In the genomic region with DNA sequence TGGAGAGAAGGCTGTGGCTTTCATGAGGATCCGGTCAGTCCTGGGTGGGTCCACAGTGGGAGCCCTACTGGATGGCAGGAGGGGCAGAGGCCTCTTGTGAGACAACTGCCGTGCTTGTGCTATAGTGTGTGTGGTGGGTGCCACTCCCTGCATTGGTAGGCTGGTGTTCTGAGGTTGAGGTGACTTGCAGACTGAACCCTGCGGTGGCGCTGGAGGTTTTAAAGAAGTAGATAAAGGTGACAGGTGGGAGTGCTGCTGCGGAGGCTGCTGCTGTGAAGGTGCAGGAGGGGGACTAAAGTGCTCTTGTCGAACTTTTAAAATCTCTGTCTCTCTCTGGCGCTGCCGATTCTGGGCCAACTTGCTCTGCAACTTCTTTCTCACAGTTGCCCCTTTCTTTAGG, we compare ENCODE assay signal across 20 cellular contexts. TPM values are rescaled to one million over a fixed set of nuclear protein-coding genes. Genes with fewer than 3 reads are reported as not detected.
A peak's percentile ranks its signal among the peaks of the same experiment; 100 is the strongest.
DNase-seq lines count a peak whose midpoint lies in the region; ATAC-seq and TF ChIP-seq lines count a peak whose summit lies in the region.
"Had no signal": no experiment of that assay in that cellular context is flagged by ENCODE, and none has a peak within 500 bp of the region (broad histone marks: within the 10 kb centered on the region; RNA-seq: fewer than 3 reads in every experiment).

No MANE protein-coding gene starts in this region.

- no peak overlapping the region for H2BK120ac ChIP-seq in H9 (ENCODE audit: low read depth, low read length, poor library complexity, severe bottlenecking)

- H4K8ac ChIP-seq in H9 (replicated peaks; ENCODE audit: insufficient read length, low read depth, low read length): no peak overlapping the region

- no peak overlapping the region for H3K4ac ChIP-seq in H9 (ENCODE audit: low read depth, low read length)

- H3K27ac ChIP-seq in CD4-positive, alpha-beta memory T cell (ENCODE audit: low read depth, low read length): no peak overlapping the region
- no peak overlapping the region for H3K27ac ChIP-seq in H9 (ENCODE audit: insufficient read length, low read depth, low read length)
- H3K27ac ChIP-seq in caudate nucleus (ENCODE audit: low read depth, low read length): no peak overlapping the region
- H3K27ac ChIP-seq: C4-2B had no signal

- no peaks in the 10 kb centered on the region for H3K9me3 ChIP-seq in CD4-positive, alpha-beta memory T cell (ENCODE audit: control insufficient read depth in 1 of 2, low read length in 2 of 2)
- H3K9me3 ChIP-seq in H9 (ENCODE audit: control insufficient read depth, low read depth, low read length): no peaks in the 10 kb centered on the region
- H3K9me3 ChIP-seq: SK-N-SH had no signal

- in situ Hi-C loops in KBM-7 (cut with MboI; ENCODE audit: low pct_unique_long_range_greater_than_20kb, low sequenced_read_pairs): no loop called here

- POLR2A ChIA-PET in CD4-positive, alpha-beta memory T cell (lab: Charles Lee; ENCODE audit: partially characterized antibody): no interaction called here

- H2BK5ac ChIP-seq in H9 (ENCODE audit: insufficient read length, low read length): no peak overlapping the region

- peak overlapping the region in 4 of 7 donors; percentile 25 to 62 (median 46) for H3K27ac Mint-ChIP-seq in CD4-positive, alpha-beta memory T cell
- H3K27ac Mint-ChIP-seq in H9 (peak overlapping the region in 2 of 3 experiments; percentile 36 to 56; a peak in 4 of 7 replicates), nephron progenitor cell (peak overlapping the region; percentile 66)

- H3T11ph ChIP-seq in H9 (ENCODE audit: low read length): no peak overlapping the region

- no peak overlapping the region for H2BK20ac ChIP-seq in H9 (ENCODE audit: low read depth, low read length, poor library complexity, severe bottlenecking)

- no peaks in the 10 kb centered on the region for H3K9me3 Mint-ChIP-seq in CD4-positive, alpha-beta memory T cell
- H3K9me3 Mint-ChIP-seq in H9 (no peaks in the 10 kb centered on the region), nephron progenitor cell (no peaks in the 10 kb centered on the region)

- no CpG with 5 or more reads among the region's 8 CpGs for WGBS in H9 (ENCODE audit: extremely low coverage, insufficient read length, low lambda C conversion rate)

- no peaks in the 10 kb centered on the region for H3K27me3 Mint-ChIP-seq in CD4-positive, alpha-beta memory T cell
- H3K27me3 Mint-ChIP-seq in H9 (ENCODE audit: low read depth) (no peaks in the 10 kb centered on the region), nephron progenitor cell (ENCODE audit: low read depth, poor library complexity) (no peaks in the 10 kb centered on the region)

- H3K23ac ChIP-seq in H9 (ENCODE audit: insufficient read length, low read depth, low read length): no peak overlapping the region

- H2BK12ac ChIP-seq in H9 (ENCODE audit: insufficient read length, low read depth, low read length): no peak overlapping the region

- H3K4me3 Mint-ChIP-seq in CD4-positive, alpha-beta memory T cell: no peak overlapping the region
- H3K4me3 Mint-ChIP-seq in H9: no peak overlapping the region
- H3K4me3 Mint-ChIP-seq in nephron progenitor cell: no peak overlapping the region

- no peak overlapping the region for H3K4me2 ChIP-seq in H9 (ENCODE audit: insufficient read depth, insufficient read length, low read length)
- H3K4me2 ChIP-seq: SK-N-SH had no signal

- H2AK5ac ChIP-seq in H9 (ENCODE audit: insufficient read length, low read length): no peak overlapping the region

- no peaks in the 10 kb centered on the region for H3K23me2 ChIP-seq in H9 (ENCODE audit: insufficient read length, low read depth, low read length, poor library complexity, severe bottlenecking)

- peaks cover 9 to 22% (median 18%) of the 10 kb centered on the region in 4 donors for H3K4me1 Mint-ChIP-seq in CD4-positive, alpha-beta memory T cell
- H3K4me1 Mint-ChIP-seq in H9: no peaks in the 10 kb centered on the region
- H3K4me1 Mint-ChIP-seq in nephron progenitor cell: no peaks in the 10 kb centered on the region

- ATAC-seq in HG03354 (IDR thresholded peaks at IDR 0.05; ENCODE audit: poor library complexity, severe bottlenecking, unreplicated experiment) (no peak), GM19467 (IDR thresholded peaks at IDR 0.05; ENCODE audit: unreplicated experiment) (no peak)

- no peak overlapping the region for H4K5ac ChIP-seq in H9 (ENCODE audit: insufficient read length, low read depth, low read length)

- H3K4me3 ChIP-seq in CD4-positive, alpha-beta memory T cell (ENCODE audit: low read length in 2 of 2): no peak overlapping the region

- H3K79me2 ChIP-seq in H9 (ENCODE audit: insufficient read depth, low read length): no peaks in the 10 kb centered on the region; the same call in 1 of the 2 replicates

- peaks cover 19% of the 10 kb centered on the region for H3K36me3 ChIP-seq in CD4-positive, alpha-beta memory T cell (ENCODE audit: insufficient read depth, low read length)

- no peak for TF ChIP-seq CTCF in H9 (conservative IDR thresholded peaks at IDR 0.05)
- no peak for TF ChIP-seq CTCF in nephron progenitor cell (IDR thresholded peaks at IDR 0.05)

- intact Hi-C loops in CD4-positive, alpha-beta memory T cell (cut with micrococcal nuclease): no loop called here

- H2BK15ac ChIP-seq in H9 (ENCODE audit: low read depth, low read length): no peak overlapping the region

- no peak overlapping the region for H2AFZ ChIP-seq in H9 (ENCODE audit: low read length)

- no peak overlapping the region for H3K56ac ChIP-seq in H9 (ENCODE audit: insufficient read length, low read depth, low read length)

- H4K91ac ChIP-seq in H9 (ENCODE audit: insufficient read length, low read depth, low read length): no peak overlapping the region

- H3K9ac ChIP-seq in H9 (ENCODE audit: extremely low read depth, insufficient read length, low read length): no peak overlapping the region
- H3K9ac ChIP-seq: SK-N-SH had no signal

- DNase-seq in CD4-positive, alpha-beta memory T cell: no peak
- DNase-seq in H9 (no peak), caudate nucleus (lab: John Stamatoyannopoulos, UW) (peak in 47 of 61 donors; percentile 2 to 90 (median 45)), nephron progenitor cell (no peak), KBM-7 (no peak), NCI-H2107 (lab: John Stamatoyannopoulos, UW) (no peak)
- DNase-seq: AML-193, DMS79 treated with DMSO at 0.1 percent for 48 hours, H7, NCI-H1105 treated with DMSO at 0.1 percent for 48 hours, NCI-H1694, NCI-H2081 treated with DMSO at 0.1 percent for 48 hours, NCI-H510A, NCI-H748 treated with DMSO at 0.1 percent for 48 hours, RPMI8226, SHP77 treated with DMSO at 0.1 percent for 48 hours, SK-N-SH had no signal

- CTCF ChIA-PET in CD4-positive, alpha-beta memory T cell (lab: Charles Lee; ENCODE audit: partially characterized antibody): interaction anchor here (0.6 kb wide), 1 partner anchor 10 kb away, joined by 4 read pairs; no protein-coding TSS in a partner anchor

- no peaks in the 10 kb centered on the region for H3K79me1 ChIP-seq in H9 (ENCODE audit: insufficient read depth, low read depth, low read length, poor library complexity, severe bottlenecking)

- no peaks in the 10 kb centered on the region for H4K20me1 ChIP-seq in H9 (ENCODE audit: control insufficient read depth, insufficient read depth, insufficient read length)

- no peaks in the 10 kb centered on the region for H3K27me3 ChIP-seq in CD4-positive, alpha-beta memory T cell (ENCODE audit: insufficient read depth, low read length)
- H3K27me3 ChIP-seq in H9 (ENCODE audit: insufficient read depth, low read length): no peaks in the 10 kb centered on the region

- H3K36me3 Mint-ChIP-seq in CD4-positive, alpha-beta memory T cell: peaks cover 35 to 64% of the 10 kb centered on the region in 2 donors
- H3K36me3 Mint-ChIP-seq in H9 (ENCODE audit: insufficient read depth in 1 of 3, low read depth in 3 of 3) (peaks cover 26 to 74% (median 41%) of the 10 kb centered on the region in 3 experiments; a peak in 6 of 7 replicates), nephron progenitor cell (ENCODE audit: low read depth) (peaks cover 42% of the 10 kb centered on the region)

- H3K4me1 ChIP-seq in CD4-positive, alpha-beta memory T cell (ENCODE audit: insufficient read depth, low read length): peaks cover 9% of the 10 kb centered on the region
- no peaks in the 10 kb centered on the region for H3K4me1 ChIP-seq in H9 (ENCODE audit: insufficient read depth, low read length)

- H3K14ac ChIP-seq in H9 (ENCODE audit: insufficient read depth, low read length): no peak overlapping the region

- H3K18ac ChIP-seq in H9 (ENCODE audit: insufficient read length, low read depth, low read length): no peak overlapping the region

RNA-seq across cellular contexts. Expression of a gene that starts 29.7 kb away (rescaled TPM):
- 10 to 100 TPM; 40.2 to 41.3 TPM for total RNA-seq in CD4-positive, alpha-beta memory T cell
- 1 to 10 TPM; 8.1 to 10.0 TPM for polyA plus RNA-seq in CD4-positive, alpha-beta memory T cell
- 45.7 and 46.0 TPM in 2 replicates for total RNA-seq in H9 (2021)

Comparison
In these comparisons a context has a peak if more than half of its experiments do, and no peak if none do; other contexts are left out.
1. DNase-seq: peak in caudate nucleus (47 of 61); none in CD4-positive, alpha-beta memory T cell (0 of 5), H9 (single experiment), nephron progenitor cell (single experiment), KBM-7 (single experiment) and NCI-H2107 (single experiment).
2. Peak in every context shown above with its lines, with median percentiles within 50 percentile points of each other: H3K27ac Mint-ChIP-seq.